In genomic region chr4:48112017-48112667, GRCh38 we compare ENCODE assay signal across 1 cellular context.
TF ChIP-seq lines count a peak whose summit lies in the region.

No MANE protein-coding gene starts in this region.

TF ChIP-seq in GM23338, 12 proteins besides CTCF, POLR2A, EP300 and RAD21 (continued from another document):
- TF ChIP-seq, protein P1, sequence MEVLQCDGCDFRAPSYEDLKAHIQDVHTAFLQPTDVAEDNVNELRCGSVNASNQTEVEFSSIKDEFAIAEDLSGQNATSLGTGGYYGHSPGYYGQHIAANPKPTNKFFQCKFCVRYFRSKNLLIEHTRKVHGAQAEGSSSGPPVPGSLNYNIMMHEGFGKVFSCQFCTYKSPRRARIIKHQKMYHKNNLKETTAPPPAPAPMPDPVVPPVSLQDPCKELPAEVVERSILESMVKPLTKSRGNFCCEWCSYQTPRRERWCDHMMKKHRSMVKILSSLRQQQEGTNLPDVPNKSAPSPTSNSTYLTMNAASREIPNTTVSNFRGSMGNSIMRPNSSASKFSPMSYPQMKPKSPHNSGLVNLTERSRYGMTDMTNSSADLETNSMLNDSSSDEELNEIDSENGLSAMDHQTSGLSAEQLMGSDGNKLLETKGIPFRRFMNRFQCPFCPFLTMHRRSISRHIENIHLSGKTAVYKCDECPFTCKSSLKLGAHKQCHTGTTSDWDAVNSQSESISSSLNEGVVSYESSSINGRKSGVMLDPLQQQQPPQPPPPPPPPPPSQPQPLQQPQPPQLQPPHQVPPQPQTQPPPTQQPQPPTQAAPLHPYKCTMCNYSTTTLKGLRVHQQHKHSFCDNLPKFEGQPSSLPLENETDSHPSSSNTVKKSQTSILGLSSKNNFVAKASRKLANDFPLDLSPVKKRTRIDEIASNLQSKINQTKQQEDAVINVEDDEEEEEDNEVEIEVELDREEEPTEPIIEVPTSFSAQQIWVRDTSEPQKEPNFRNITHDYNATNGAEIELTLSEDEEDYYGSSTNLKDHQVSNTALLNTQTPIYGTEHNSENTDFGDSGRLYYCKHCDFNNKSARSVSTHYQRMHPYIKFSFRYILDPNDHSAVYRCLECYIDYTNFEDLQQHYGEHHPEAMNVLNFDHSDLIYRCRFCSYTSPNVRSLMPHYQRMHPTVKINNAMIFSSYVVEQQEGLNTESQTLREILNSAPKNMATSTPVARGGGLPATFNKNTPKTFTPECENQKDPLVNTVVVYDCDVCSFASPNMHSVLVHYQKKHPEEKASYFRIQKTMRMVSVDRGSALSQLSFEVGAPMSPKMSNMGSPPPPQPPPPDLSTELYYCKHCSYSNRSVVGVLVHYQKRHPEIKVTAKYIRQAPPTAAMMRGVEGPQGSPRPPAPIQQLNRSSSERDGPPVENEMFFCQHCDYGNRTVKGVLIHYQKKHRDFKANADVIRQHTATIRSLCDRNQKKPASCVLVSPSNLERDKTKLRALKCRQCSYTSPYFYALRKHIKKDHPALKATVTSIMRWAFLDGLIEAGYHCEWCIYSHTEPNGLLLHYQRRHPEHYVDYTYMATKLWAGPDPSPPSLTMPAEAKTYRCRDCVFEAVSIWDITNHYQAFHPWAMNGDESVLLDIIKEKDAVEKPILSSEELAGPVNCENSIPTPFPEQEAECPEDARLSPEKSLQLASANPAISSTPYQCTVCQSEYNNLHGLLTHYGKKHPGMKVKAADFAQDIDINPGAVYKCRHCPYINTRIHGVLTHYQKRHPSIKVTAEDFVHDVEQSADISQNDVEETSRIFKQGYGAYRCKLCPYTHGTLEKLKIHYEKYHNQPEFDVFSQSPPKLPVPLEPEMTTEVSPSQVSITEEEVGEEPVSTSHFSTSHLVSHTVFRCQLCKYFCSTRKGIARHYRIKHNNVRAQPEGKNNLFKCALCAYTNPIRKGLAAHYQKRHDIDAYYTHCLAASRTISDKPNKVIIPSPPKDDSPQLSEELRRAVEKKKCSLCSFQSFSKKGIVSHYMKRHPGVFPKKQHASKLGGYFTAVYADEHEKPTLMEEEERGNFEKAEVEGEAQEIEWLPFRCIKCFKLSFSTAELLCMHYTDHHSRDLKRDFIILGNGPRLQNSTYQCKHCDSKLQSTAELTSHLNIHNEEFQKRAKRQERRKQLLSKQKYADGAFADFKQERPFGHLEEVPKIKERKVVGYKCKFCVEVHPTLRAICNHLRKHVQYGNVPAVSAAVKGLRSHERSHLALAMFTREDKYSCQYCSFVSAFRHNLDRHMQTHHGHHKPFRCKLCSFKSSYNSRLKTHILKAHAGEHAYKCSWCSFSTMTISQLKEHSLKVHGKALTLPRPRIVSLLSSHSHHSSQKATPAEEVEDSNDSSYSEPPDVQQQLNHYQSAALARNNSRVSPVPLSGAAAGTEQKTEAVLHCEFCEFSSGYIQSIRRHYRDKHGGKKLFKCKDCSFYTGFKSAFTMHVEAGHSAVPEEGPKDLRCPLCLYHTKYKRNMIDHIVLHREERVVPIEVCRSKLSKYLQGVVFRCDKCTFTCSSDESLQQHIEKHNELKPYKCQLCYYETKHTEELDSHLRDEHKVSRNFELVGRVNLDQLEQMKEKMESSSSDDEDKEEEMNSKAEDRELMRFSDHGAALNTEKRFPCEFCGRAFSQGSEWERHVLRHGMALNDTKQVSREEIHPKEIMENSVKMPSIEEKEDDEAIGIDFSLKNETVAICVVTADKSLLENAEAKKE (CRISPR knock-in tag; IDR thresholded peaks at IDR 0.05): no peak
- no peak for TF ChIP-seq ZNF331 (CRISPR knock-in tag; IDR thresholded peaks at IDR 0.05; ENCODE audit: low read depth)
- no peak for TF ChIP-seq REST (IDR thresholded peaks at IDR 0.05; ENCODE audit: unreplicated experiment)
